ENCODE assay signal across 8 cellular contexts in the genomic region with DNA sequence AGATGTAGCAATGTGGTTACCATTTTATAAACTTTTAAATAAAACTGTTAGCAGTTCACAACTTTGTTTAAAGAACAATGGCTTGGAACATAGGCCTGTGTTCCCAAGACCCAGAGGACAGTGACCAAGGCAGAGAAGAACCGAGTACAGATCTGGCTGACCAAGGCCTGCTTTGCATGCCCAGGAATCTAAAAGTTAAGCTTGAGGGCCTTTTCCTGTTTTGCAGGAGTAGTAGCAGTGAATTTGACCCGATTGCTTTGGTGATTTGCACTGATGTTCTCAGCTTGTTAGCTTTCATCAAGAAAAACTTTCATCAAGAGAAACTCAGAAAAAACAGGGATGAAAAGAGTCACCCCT. TPM values are rescaled to one million over a fixed set of nuclear protein-coding genes. Genes with fewer than 3 reads are reported as not detected.
A peak's percentile ranks its signal among the peaks of the same experiment; 100 is the strongest.
DNase-seq lines count a peak whose midpoint lies in the region; ATAC-seq and TF ChIP-seq lines count a peak whose summit lies in the region.

No MANE protein-coding gene starts in this region.

- peaks cover 1% of the 10 kb centered on the region for H3K36me3 Mint-ChIP-seq in chondrocyte (ENCODE audit: low read depth)
- peaks cover 15 to 16% of the 10 kb centered on the region in 2 donors for H3K36me3 Mint-ChIP-seq in stimulated activated naive B cell treated with anti-CD40 and anti-IgM and Interleukin-4, amounts not matched to agents 10 μg/mL and 1 μg/mL and 100 μg/mL, for 72 hours

- H3K4me3 Mint-ChIP-seq in chondrocyte (ENCODE audit: unreplicated experiment), result no peak overlapping the region
- H3K4me3 Mint-ChIP-seq in stimulated activated naive B cell treated with anti-CD40 and anti-IgM and Interleukin-4, amounts not matched to agents 10 μg/mL and 1 μg/mL and 100 μg/mL, for 72 hours, result no peak overlapping the region

- peaks cover 84% of the 10 kb centered on the region for H3K4me1 Mint-ChIP-seq in chondrocyte (ENCODE audit: low read depth)
- H3K4me1 Mint-ChIP-seq in stimulated activated naive B cell treated with anti-CD40 and anti-IgM and Interleukin-4, amounts not matched to agents 10 μg/mL and 1 μg/mL and 100 μg/mL, for 72 hours, result peaks cover 17 to 38% of the 10 kb centered on the region in 2 donors

- peak overlapping the region; percentile 94 for H3K27ac Mint-ChIP-seq in chondrocyte (ENCODE audit: unreplicated experiment)
- H3K27ac Mint-ChIP-seq in stimulated activated naive B cell treated with anti-CD40 and anti-IgM and Interleukin-4, amounts not matched to agents 10 μg/mL and 1 μg/mL and 100 μg/mL, for 72 hours, result no peak overlapping the region

- no peak for DNase-seq in chondrocyte (ENCODE audit: low spot score)
- DNase-seq in NCI-H2081 (lab: John Stamatoyannopoulos, UW), result no peak
- no peak for DNase-seq in activated CD4-positive, alpha-beta T cell treated with anti-CD3 and anti-CD28 coated beads for 48 hours
- DNase-seq in NCI-H345 (lab: John Stamatoyannopoulos, UW), result no peak
- no peak for DNase-seq in stimulated activated naive B cell treated with anti-CD40 and anti-IgM and Interleukin-4, amounts not matched to agents 10 μg/mL and 1 μg/mL and 100 μg/mL, for 72 hours

- no peak for TF ChIP-seq CTCF in chondrocyte (IDR thresholded peaks at IDR 0.05)

- peaks cover 3% of the 10 kb centered on the region for H3K9me3 Mint-ChIP-seq in chondrocyte (ENCODE audit: low read depth)
- peaks cover 2 to 4% of the 10 kb centered on the region in 2 donors for H3K9me3 Mint-ChIP-seq in stimulated activated naive B cell treated with anti-CD40 and anti-IgM and Interleukin-4, amounts not matched to agents 10 μg/mL and 1 μg/mL and 100 μg/mL, for 72 hours

- ATAC-seq in GM19455 (IDR thresholded peaks at IDR 0.05; ENCODE audit: unreplicated experiment) (peak; percentile 41), HG03097 (IDR thresholded peaks at IDR 0.05; ENCODE audit: low FRiP score, unreplicated experiment) (peak; percentile 34)
- no peak for ATAC-seq in stimulated activated naive B cell treated with anti-CD40 and anti-IgM and Interleukin-4, amounts not matched to agents 10 μg/mL and 1 μg/mL and 100 μg/mL, for 72 hours (replicated peaks)

- no peaks in the 10 kb centered on the region for H3K27me3 Mint-ChIP-seq in chondrocyte (ENCODE audit: low read depth)
- H3K27me3 Mint-ChIP-seq in stimulated activated naive B cell treated with anti-CD40 and anti-IgM and Interleukin-4, amounts not matched to agents 10 μg/mL and 1 μg/mL and 100 μg/mL, for 72 hours, result no peaks in the 10 kb centered on the region

- peak overlapping the region; percentile 14; the same call in 1 of the 2 replicates for H3K4me3 ChIP-seq in GM08714 (ENCODE audit: low read length)

RNA-seq across cellular contexts. Expression of a gene that starts 9.9 kb away (rescaled TPM):
- total RNA-seq in chondrocyte, result 61.9 to 122 TPM (median 119 TPM) in 3 replicates

Comparison
In these comparisons a context has a peak if more than half of its experiments do, and no peak if none do; other contexts are left out.
1. ATAC-seq: peak in GM19455 (single experiment) and HG03097 (single experiment); none in stimulated activated naive B cell treated with anti-CD40 and anti-IgM and Interleukin-4, amounts not matched to agents 10 μg/mL and 1 μg/mL and 100 μg/mL, for 72 hours (0 of 2).